24 cellular contexts compared by ENCODE assay signal in the genomic region with DNA sequence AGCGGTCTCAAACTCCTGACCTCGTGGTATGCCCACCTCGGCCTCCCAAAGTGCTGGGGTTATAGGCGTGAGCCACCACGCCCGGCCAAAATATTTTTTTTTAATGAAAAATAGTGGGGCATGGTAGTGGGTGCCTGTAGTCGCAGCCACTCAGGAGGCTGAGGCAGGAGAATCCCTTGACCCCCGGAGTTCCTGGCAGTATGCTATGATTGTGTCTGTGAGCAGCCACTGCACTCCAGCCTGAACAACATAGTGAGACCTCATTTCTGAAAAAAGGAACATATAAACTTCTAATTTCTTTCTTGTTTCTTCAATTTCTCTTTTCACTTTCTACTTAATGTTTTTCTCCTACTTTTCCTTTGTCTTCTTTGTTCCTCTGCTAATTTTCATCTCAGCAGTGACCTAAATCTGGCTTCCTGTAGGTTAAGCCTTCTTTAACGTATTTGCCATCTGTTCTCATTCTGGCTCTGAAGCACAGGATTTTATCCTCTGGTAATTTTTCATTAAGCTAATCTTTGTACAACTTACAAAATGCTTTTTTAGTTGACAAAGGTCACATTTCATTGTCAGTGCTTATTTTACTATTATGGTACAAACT. TPM values are rescaled to one million over a fixed set of nuclear protein-coding genes. Genes with fewer than 3 reads are reported as not detected.
DNase-seq lines count a peak whose midpoint lies in the region; ATAC-seq and TF ChIP-seq lines count a peak whose summit lies in the region.
"Had no signal": no experiment of that assay in that cellular context is flagged by ENCODE, and none has a peak within 500 bp of the region (broad histone marks: within the 10 kb centered on the region; RNA-seq: fewer than 3 reads in every experiment).

No MANE protein-coding gene starts in this region.

- H3K4me1 Mint-ChIP-seq in activated CD4-positive, alpha-beta T cell treated with anti-CD3 and anti-CD28 coated beads for 36 hours = peaks cover 5% of the 10 kb centered on the region
- peaks cover 3% of the 10 kb centered on the region for H3K4me1 Mint-ChIP-seq in activated CD4-positive, alpha-beta T cell treated with anti-CD3 and anti-CD28 coated beads, Interleukin-2, amount 10 ng/mL, durations not matched to agents 7 days and 5 days
- H3K4me1 Mint-ChIP-seq in brain = no peaks in the 10 kb centered on the region

- H3K4me3 Mint-ChIP-seq in activated CD4-positive, alpha-beta T cell treated with anti-CD3 and anti-CD28 coated beads for 36 hours = no peak overlapping the region
- H3K4me3 Mint-ChIP-seq in activated CD4-positive, alpha-beta T cell treated with anti-CD3 and anti-CD28 coated beads, Interleukin-2, amount 10 ng/mL, durations not matched to agents 7 days and 5 days = no peak overlapping the region
- no peak overlapping the region for H3K4me3 Mint-ChIP-seq in brain
- H3K4me3 Mint-ChIP-seq: naive thymus-derived CD8-positive, alpha-beta T cell had no signal

- 88% methylated on average over 9 of the region's 9 CpGs for WGBS in smooth muscle cell (ENCODE audit: low lambda C conversion rate)

- no peak overlapping the region for H3K4me3 ChIP-seq in smooth muscle cell
- H3K4me3 ChIP-seq: cardiac muscle cell, prostate gland had no signal

- no peak for DNase-seq in activated CD4-positive, alpha-beta T cell treated with anti-CD3 and anti-CD28 coated beads for 36 hours
- no peak for DNase-seq in activated CD4-positive, alpha-beta T cell treated with anti-CD3 and anti-CD28 coated beads, Interleukin-2, amount 10 ng/mL, durations not matched to agents 7 days and 5 days
- DNase-seq in NCI-H446 (lab: John Stamatoyannopoulos, UW) (peak; percentile 16 to 69), smooth muscle cell (lab: John Stamatoyannopoulos, UW; ENCODE audit: unreplicated experiment) (no peak), dedifferentiated amniotic fluid mesenchymal stem cell (ENCODE audit: extremely low spot score) (no peak), LoVo (ENCODE audit: low spot score) (no peak)
- DNase-seq: activated CD4-positive, alpha-beta T cell treated with anti-CD3 and anti-CD28 coated beads for 4 hours; activated gamma-delta T cell treated with Interleukin-2 at 50 U/mL for 16 hours; amniotic stem cell; DMS79 treated with DMSO at 0.1 percent for 48 hours; erythroblast; KG1; mesenchymal stem cell; naive thymus-derived CD8-positive, alpha-beta T cell; NCI-H1048; NCI-H2081 treated with DMSO at 0.1 percent for 48 hours; NCI-H748 treated with DMSO at 0.1 percent for 48 hours; stimulated activated CD4-positive, alpha-beta T cell treated with anti-CD3 and anti-CD28 coated beads, Interleukin-4, amount 100 ng/mL, for 24 hours had no signal

- H3K9me3 ChIP-seq in smooth muscle cell (replicated peaks; ENCODE audit: low read depth) = no peaks in the 10 kb centered on the region
- H3K9me3 ChIP-seq: prostate gland had no signal

- peak overlapping the region; percentile 62 for H3K27ac Mint-ChIP-seq in activated CD4-positive, alpha-beta T cell treated with anti-CD3 and anti-CD28 coated beads for 36 hours
- no peak overlapping the region for H3K27ac Mint-ChIP-seq in activated CD4-positive, alpha-beta T cell treated with anti-CD3 and anti-CD28 coated beads, Interleukin-2, amount 10 ng/mL, durations not matched to agents 7 days and 5 days
- H3K27ac Mint-ChIP-seq in brain = peak overlapping the region in 4 of 5 experiments; percentile 59 to 88 (median 72)

- H3K36me3 Mint-ChIP-seq in activated CD4-positive, alpha-beta T cell treated with anti-CD3 and anti-CD28 coated beads for 36 hours (ENCODE audit: low read depth) = no peaks in the 10 kb centered on the region
- no peaks in the 10 kb centered on the region for H3K36me3 Mint-ChIP-seq in activated CD4-positive, alpha-beta T cell treated with anti-CD3 and anti-CD28 coated beads, Interleukin-2, amount 10 ng/mL, durations not matched to agents 7 days and 5 days (ENCODE audit: low read depth)
- H3K36me3 Mint-ChIP-seq in brain = no peaks in the 10 kb centered on the region
- H3K36me3 Mint-ChIP-seq: naive thymus-derived CD8-positive, alpha-beta T cell had no signal

- ATAC-seq in activated CD4-positive, alpha-beta T cell treated with anti-CD3 and anti-CD28 coated beads for 36 hours = no peak
- ATAC-seq in HG02588 (IDR thresholded peaks at IDR 0.05; ENCODE audit: unreplicated experiment) = no peak
- ATAC-seq: naive thymus-derived CD8-positive, alpha-beta T cell had no signal

- no peaks in the 10 kb centered on the region for H3K27me3 Mint-ChIP-seq in activated CD4-positive, alpha-beta T cell treated with anti-CD3 and anti-CD28 coated beads for 36 hours
- no peaks in the 10 kb centered on the region for H3K27me3 Mint-ChIP-seq in activated CD4-positive, alpha-beta T cell treated with anti-CD3 and anti-CD28 coated beads, Interleukin-2, amount 10 ng/mL, durations not matched to agents 7 days and 5 days
- no peaks in the 10 kb centered on the region for H3K27me3 Mint-ChIP-seq in brain
- H3K27me3 Mint-ChIP-seq: naive thymus-derived CD8-positive, alpha-beta T cell had no signal

- no peak overlapping the region for H3K9ac ChIP-seq in smooth muscle cell (ENCODE audit: low read depth)

- peak overlapping the region; percentile 79 for H2AFZ ChIP-seq in smooth muscle cell (ENCODE audit: low read depth)

- no peaks in the 10 kb centered on the region for H3K27me3 ChIP-seq in smooth muscle cell (ENCODE audit: low read depth)
- H3K27me3 ChIP-seq: cardiac muscle cell had no signal

- TF ChIP-seq CTCF in brain (conservative IDR thresholded peaks at IDR 0.05) (no peak), smooth muscle cell (IDR thresholded peaks at IDR 0.05; ENCODE audit: borderline replicate concordance, insufficient read depth, poor library complexity, severe bottlenecking) (no peak)

- POLR2A ChIA-PET in activated CD4-positive, alpha-beta T cell treated with anti-CD3 and anti-CD28 coated beads for 36 hours (lab: Charles Lee) = no interaction called here
- POLR2A ChIA-PET in activated CD4-positive, alpha-beta T cell treated with anti-CD3 and anti-CD28 coated beads, Interleukin-2, amount 10 ng/mL, durations not matched to agents 7 days and 5 days (lab: Charles Lee) = no interaction called here

- H3F3A ChIP-seq in smooth muscle cell (ENCODE audit: low read depth) = no peaks in the 10 kb centered on the region

- no peak overlapping the region for H3K4me2 ChIP-seq in smooth muscle cell

- intact Hi-C loops in activated CD4-positive, alpha-beta T cell treated with anti-CD3 and anti-CD28 coated beads for 36 hours (cut with DNase I, micrococcal nuclease) = no loop called here

- H3K36me3 ChIP-seq in smooth muscle cell (ENCODE audit: low read depth) = no peaks in the 10 kb centered on the region
- H3K36me3 ChIP-seq: cardiac muscle cell, prostate gland had no signal

- no peaks in the 10 kb centered on the region for H4K20me1 ChIP-seq in smooth muscle cell (ENCODE audit: low read depth)

- H3K27ac ChIP-seq in smooth muscle cell (ENCODE audit: low read depth) = no peak overlapping the region
- H3K27ac ChIP-seq: C4-2B, cardiac muscle cell, prostate gland had no signal

- CTCF ChIA-PET in activated CD4-positive, alpha-beta T cell treated with anti-CD3 and anti-CD28 coated beads for 36 hours (lab: Charles Lee) = no interaction called here
- CTCF ChIA-PET in activated CD4-positive, alpha-beta T cell treated with anti-CD3 and anti-CD28 coated beads, Interleukin-2, amount 10 ng/mL, durations not matched to agents 7 days and 5 days (lab: Charles Lee) = interaction anchor here (1.0 kb wide), 1 partner anchor 8 kb away, joined by 4 read pairs; no protein-coding TSS in a partner anchor

- no peaks in the 10 kb centered on the region for H3K79me2 ChIP-seq in smooth muscle cell (ENCODE audit: low read depth)

- H3K4me1 ChIP-seq in smooth muscle cell (ENCODE audit: low read depth) = no peaks in the 10 kb centered on the region
- H3K4me1 ChIP-seq: prostate gland had no signal

- no peaks in the 10 kb centered on the region for H3K9me3 Mint-ChIP-seq in activated CD4-positive, alpha-beta T cell treated with anti-CD3 and anti-CD28 coated beads for 36 hours (ENCODE audit: low read depth)
- H3K9me3 Mint-ChIP-seq in activated CD4-positive, alpha-beta T cell treated with anti-CD3 and anti-CD28 coated beads, Interleukin-2, amount 10 ng/mL, durations not matched to agents 7 days and 5 days = no peaks in the 10 kb centered on the region
- H3K9me3 Mint-ChIP-seq in brain = no peaks in the 10 kb centered on the region
- H3K9me3 Mint-ChIP-seq: naive thymus-derived CD8-positive, alpha-beta T cell had no signal

RNA-seq across cellular contexts. Expression of gene RPGRIP1, which starts 4.5 kb away (rescaled TPM):
- total RNA-seq in activated CD4-positive, alpha-beta T cell treated with anti-CD3 and anti-CD28 coated beads for 36 hours = under 1 TPM; 0.14 to 0.21 TPM
- total RNA-seq in activated CD4-positive, alpha-beta T cell treated with anti-CD3 and anti-CD28 coated beads, Interleukin-2, amount 10 ng/mL, durations not matched to agents 7 days and 5 days = not detected
- polyA plus RNA-seq in brain (ENCODE audit: insufficient read depth, low read depth, low replicate concordance) (not detected), smooth muscle cell (0.21 TPM in 1 of 2 replicates, not detected in the other)
- total RNA-seq in smooth muscle cell = not detected in 2 replicates
- total RNA-seq: cardiac muscle cell; frontal cortex; naive thymus-derived CD8-positive, alpha-beta T cell had no signal

RNA-seq across cellular contexts. Expression of gene HNRNPC, which starts 6.1 kb away (rescaled TPM):
- total RNA-seq in activated CD4-positive, alpha-beta T cell treated with anti-CD3 and anti-CD28 coated beads for 36 hours = 1,000 to 10,000 TPM; 1,155 to 1,665 TPM
- 100 to 1,000 TPM; 684 to 863 TPM for total RNA-seq in activated CD4-positive, alpha-beta T cell treated with anti-CD3 and anti-CD28 coated beads, Interleukin-2, amount 10 ng/mL, durations not matched to agents 7 days and 5 days
- polyA plus RNA-seq in brain (ENCODE audit: insufficient read depth, low read depth, low replicate concordance) = 735 TPM
- 514 and 606 TPM in 2 replicates for total RNA-seq in smooth muscle cell
- polyA plus RNA-seq in smooth muscle cell = 408 TPM in 2 replicates

Comparison
In these comparisons a context has a peak if more than half of its experiments do, and no peak if none do; other contexts are left out.
1. DNase-seq: peak in NCI-H446 (2 of 2); none in activated CD4-positive, alpha-beta T cell treated with anti-CD3 and anti-CD28 coated beads for 36 hours (single experiment), activated CD4-positive, alpha-beta T cell treated with anti-CD3 and anti-CD28 coated beads, Interleukin-2, amount 10 ng/mL, durations not matched to agents 7 days and 5 days (single experiment), smooth muscle cell (single experiment), dedifferentiated amniotic fluid mesenchymal stem cell (single experiment) and LoVo (single experiment).